1 cellular context compared by ENCODE assay signal in genomic region chr4:181766061-181766460, GRCh38.
TF ChIP-seq lines count a peak whose summit lies in the region.

No MANE protein-coding gene starts in this region.

TF ChIP-seq in GM23338, 12 proteins besides CTCF, POLR2A, EP300 and RAD21 (continued from another document):
- TF ChIP-seq ZNF462 (CRISPR knock-in tag; IDR thresholded peaks at IDR 0.05) (no peak), ETS1 (IDR thresholded peaks at IDR 0.05) (no peak), JUNB (IDR thresholded peaks at IDR 0.05; ENCODE audit: unreplicated experiment) (no peak), NANOG (IDR thresholded peaks at IDR 0.05; ENCODE audit: borderline replicate concordance) (no peak), CREB1 (CRISPR knock-in tag; IDR thresholded peaks at IDR 0.05; ENCODE audit: low read depth) (no peak), STAT1 (IDR thresholded peaks at IDR 0.05; ENCODE audit: unreplicated experiment) (no peak), POLR2AphosphoS5 (IDR thresholded peaks at IDR 0.05; ENCODE audit: low read depth) (no peak), ZNF331 (CRISPR knock-in tag; IDR thresholded peaks at IDR 0.05; ENCODE audit: low read depth) (no peak), EZH2 (IDR thresholded peaks at IDR 0.05; ENCODE audit: low read depth, unreplicated experiment) (no peak), ZNF114 (CRISPR knock-in tag; IDR thresholded peaks at IDR 0.05) (no peak)
